23 cellular contexts compared by ENCODE assay signal in the genomic region with DNA sequence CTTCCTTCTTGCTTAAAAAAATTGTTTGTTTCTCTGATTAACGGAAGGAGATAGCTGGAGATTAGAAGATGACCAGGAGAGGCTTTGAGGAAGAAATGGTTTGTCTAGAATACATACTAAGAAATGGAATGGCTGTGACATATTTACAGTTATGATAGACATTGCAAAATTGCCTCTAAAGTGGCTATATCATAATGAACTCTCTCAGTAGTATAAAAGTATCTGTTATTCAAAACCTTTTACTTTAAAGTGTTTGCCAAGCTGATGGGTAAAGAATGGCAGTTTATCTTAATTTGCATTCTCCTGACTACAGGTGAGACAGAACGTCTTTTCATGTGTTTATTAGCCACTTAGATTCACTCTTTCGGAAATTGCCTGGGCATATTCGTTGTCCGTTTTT. TPM values are rescaled to one million over a fixed set of nuclear protein-coding genes. Genes with fewer than 3 reads are reported as not detected.
DNase-seq lines count a peak whose midpoint lies in the region; ATAC-seq and TF ChIP-seq lines count a peak whose summit lies in the region.
"Had no signal": no experiment of that assay in that cellular context is flagged by ENCODE, and none has a peak within 500 bp of the region (broad histone marks: within the 10 kb centered on the region; RNA-seq: fewer than 3 reads in every experiment).

No MANE protein-coding gene starts in this region.

- no peaks in the 10 kb centered on the region for H3K79me2 ChIP-seq in MM.1S (ENCODE audit: low read length)
- H3K79me2 ChIP-seq in neural cell (replicated peaks; ENCODE audit: insufficient read depth, low read length): no peaks in the 10 kb centered on the region

- TF ChIP-seq CTCF in MM.1S (IDR thresholded peaks at IDR 0.05; ENCODE audit: low read length) (no peak), neural cell (IDR thresholded peaks at IDR 0.05; ENCODE audit: poor library complexity, severe bottlenecking) (no peak)

- 0 out of 2 replicates have a peak, but pooled peaks cover 8% of the 10 kb centered on the region for H3K27me3 ChIP-seq in MM.1S (replicated peaks; ENCODE audit: insufficient read depth, low read length)
- H3K27me3 ChIP-seq in neural cell (ENCODE audit: insufficient read depth, low read depth, low read length): no peaks in the 10 kb centered on the region

- no peak overlapping the region for H2AFZ ChIP-seq in MM.1S (ENCODE audit: low read length)
- H2AFZ ChIP-seq in neural cell (ENCODE audit: low read depth, low read length): no peak overlapping the region
- H2AFZ ChIP-seq: GM23248 had no signal

- H3K9me2 ChIP-seq in MM.1S (replicated peaks; ENCODE audit: insufficient read depth, low read length) (no peaks in the 10 kb centered on the region), neural cell (ENCODE audit: insufficient read depth, low read length) (no peaks in the 10 kb centered on the region)

- no peaks in the 10 kb centered on the region for H4K20me1 ChIP-seq in MM.1S (ENCODE audit: insufficient read depth, low read length)
- H4K20me1 ChIP-seq in neural cell (ENCODE audit: insufficient read depth): no peaks in the 10 kb centered on the region

- DNase-seq in NCI-H1417 (lab: John Stamatoyannopoulos, UW) (peak; percentile 16 to 81 (median 56)), NCI-H1417 treated with DMSO at 0.1 percent for 48 hours (lab: John Stamatoyannopoulos, UW) (no peak), MM.1S (no peak), NCI-H526 treated with DMSO at 0.1 percent for 48 hours (lab: John Stamatoyannopoulos, UW) (peak; percentile 87)
- no peak for DNase-seq in stimulated activated CD4-positive, alpha-beta T cell treated with anti-CD3 and anti-CD28 coated beads, Interleukin-1b, Interleukin-23, amount 100 ng/mL, for 48 hours
- no peak for DNase-seq in activated T-cell treated with anti-CD3 and anti-CD28 coated beads, Interleukin-2, amount 50 U/mL, for 1 hour
- DNase-seq: AML-193; Caco-2; CD4-positive, alpha-beta T cell; DMS153; DMS79; GDM1; GM23248; H7; HFFc6 had no signal

- H3K9ac ChIP-seq in MM.1S (ENCODE audit: low read length) (no peak overlapping the region), neural cell (ENCODE audit: low read length) (no peak overlapping the region)
- H3K9ac ChIP-seq: GM23248 had no signal

- H3K9me3 ChIP-seq in MM.1S (replicated peaks; ENCODE audit: insufficient read depth, low read length) (no peaks in the 10 kb centered on the region), neural cell (ENCODE audit: low read length) (no peaks in the 10 kb centered on the region)
- H3K9me3 ChIP-seq: Caco-2 had no signal

- ATAC-seq in HG02763 (IDR thresholded peaks at IDR 0.05; ENCODE audit: unreplicated experiment): no peak
- ATAC-seq: A549, HCT116, HepG2 had no signal

- H3F3A ChIP-seq in MM.1S (ENCODE audit: insufficient read depth, low read length) (peaks cover 18% of the 10 kb centered on the region), neural cell (ENCODE audit: insufficient read depth, low read length, poor library complexity, severe bottlenecking) (no peaks in the 10 kb centered on the region)

- H3K4me1 ChIP-seq in MM.1S (ENCODE audit: low read length): peaks cover 27% of the 10 kb centered on the region
- H3K4me1 ChIP-seq: A549 had no signal

- no peaks in the 10 kb centered on the region for H3K36me3 ChIP-seq in MM.1S (replicated peaks; ENCODE audit: insufficient read depth, low read length)
- H3K36me3 ChIP-seq in neural cell (ENCODE audit: insufficient read depth, low read length): no peaks in the 10 kb centered on the region

- peak overlapping the region; percentile 46 for H3K4me2 ChIP-seq in MM.1S (ENCODE audit: low read depth, low read length)
- H3K4me2 ChIP-seq in neural cell (ENCODE audit: low read length): no peak overlapping the region
- H3K4me2 ChIP-seq: A549 had no signal

- TF ChIP-seq RAD21 in neural cell (conservative IDR thresholded peaks at IDR 0.05): no peak

- H3K27ac ChIP-seq in MM.1S (ENCODE audit: low read length): peak overlapping the region; percentile 33; the same call in 1 of the 2 replicates
- H3K27ac ChIP-seq in neural cell (ENCODE audit: low read length): peak overlapping the region; percentile 44
- H3K27ac ChIP-seq: 22Rv1, A549, C4-2B, GM23248 had no signal

- TF ChIP-seq EP300 in neural cell (conservative IDR thresholded peaks at IDR 0.05; ENCODE audit: poor library complexity, severe bottlenecking): peak; percentile 94

- H3K4me3 ChIP-seq in MM.1S (ENCODE audit: low read length) (no peak overlapping the region), neural cell (ENCODE audit: low read length) (no peak overlapping the region)
- H3K4me3 ChIP-seq: A549, GM23248 had no signal

TF ChIP-seq in neural cell, 6 proteins besides CTCF, POLR2A, EP300 and RAD21:
- no peak for TF ChIP-seq MXI1 (conservative IDR thresholded peaks at IDR 0.05; ENCODE audit: poor library complexity, severe bottlenecking)
- TF ChIP-seq REST (IDR thresholded peaks at IDR 0.05; ENCODE audit: borderline replicate concordance): peak; percentile 18
- TF ChIP-seq POLR2AphosphoS5 (IDR thresholded peaks at IDR 0.05): peak; percentile 63

RNA-seq across cellular contexts. Expression of gene LRGUK, which starts 28.7 kb away (rescaled TPM):
- 3.7 and 4.9 TPM in 2 replicates for polyA plus RNA-seq in neural cell
- 8.5 and 10.2 TPM in 2 replicates for polyA minus RNA-seq in neural cell
- polyA plus RNA-seq: BJ had no signal

Comparison
In these comparisons a context has a peak if more than half of its experiments do, and no peak if none do; other contexts are left out.
1. DNase-seq: peak in NCI-H1417 (3 of 3) and NCI-H526 treated with DMSO at 0.1 percent for 48 hours (single experiment); none in NCI-H1417 treated with DMSO at 0.1 percent for 48 hours (single experiment), MM.1S (single experiment), stimulated activated CD4-positive, alpha-beta T cell treated with anti-CD3 and anti-CD28 coated beads, Interleukin-1b, Interleukin-23, amount 100 ng/mL, for 48 hours (single experiment) and activated T-cell treated with anti-CD3 and anti-CD28 coated beads, Interleukin-2, amount 50 U/mL, for 1 hour (single experiment).